ENCODE assay signal across 8 cellular contexts in genomic region chr15:100721758-100722550, GRCh38.
DNase-seq lines count a peak whose midpoint lies in the region; ATAC-seq and TF ChIP-seq lines count a peak whose summit lies in the region.

No MANE protein-coding gene starts in this region.

- H3K27me3 Mint-ChIP-seq in activated CD8-positive, alpha-beta T cell treated with anti-CD3 and anti-CD28 coated beads, Interleukin-2, amount 10 ng/mL, durations not matched to agents 7 days and 5 days (ENCODE audit: low read depth): no peaks in the 10 kb centered on the region
- no peaks in the 10 kb centered on the region for H3K27me3 Mint-ChIP-seq in activated CD8-positive, alpha-beta T cell treated with anti-CD3 and anti-CD28 coated beads for 36 hours
- peaks cover 25 to 28% of the 10 kb centered on the region in 2 donors for H3K27me3 Mint-ChIP-seq in effector memory CD8-positive, alpha-beta T cell

- ATAC-seq in activated CD8-positive, alpha-beta T cell treated with anti-CD3 and anti-CD28 coated beads, Interleukin-2, amount 10 ng/mL, durations not matched to agents 7 days and 5 days: no peak
- no peak for ATAC-seq in activated CD8-positive, alpha-beta T cell treated with anti-CD3 and anti-CD28 coated beads for 36 hours
- no peak for ATAC-seq in effector memory CD8-positive, alpha-beta T cell (replicated peaks)
- ATAC-seq in HG03108 (IDR thresholded peaks at IDR 0.05; ENCODE audit: unreplicated experiment) (no peak), HG03521 (IDR thresholded peaks at IDR 0.05; ENCODE audit: unreplicated experiment) (no peak)

- H3K4me3 Mint-ChIP-seq in activated CD8-positive, alpha-beta T cell treated with anti-CD3 and anti-CD28 coated beads, Interleukin-2, amount 10 ng/mL, durations not matched to agents 7 days and 5 days: no peak overlapping the region
- no peak overlapping the region for H3K4me3 Mint-ChIP-seq in activated CD8-positive, alpha-beta T cell treated with anti-CD3 and anti-CD28 coated beads for 36 hours
- no peak overlapping the region for H3K4me3 Mint-ChIP-seq in effector memory CD8-positive, alpha-beta T cell

- peak overlapping the region; percentile 10 for H3K4me3 ChIP-seq in fibroblast of the aortic adventitia (ENCODE audit: low read depth, low read length)

- CTCF ChIA-PET in activated CD8-positive, alpha-beta T cell treated with anti-CD3 and anti-CD28 coated beads, Interleukin-2, amount 10 ng/mL, durations not matched to agents 7 days and 5 days (lab: Charles Lee): interaction anchor here (1.1 to 1.4 kb wide), 2 partner anchors 151 to 153 kb away, joined by 3 read pairs; no protein-coding TSS in a partner anchor
- CTCF ChIA-PET in activated CD8-positive, alpha-beta T cell treated with anti-CD3 and anti-CD28 coated beads for 36 hours (lab: Charles Lee): interaction anchor here (1.0 kb wide), 1 partner anchor 196 kb away, joined by 3 read pairs; no protein-coding TSS in a partner anchor

- H3K27ac Mint-ChIP-seq in activated CD8-positive, alpha-beta T cell treated with anti-CD3 and anti-CD28 coated beads, Interleukin-2, amount 10 ng/mL, durations not matched to agents 7 days and 5 days: no peak overlapping the region
- no peak overlapping the region for H3K27ac Mint-ChIP-seq in activated CD8-positive, alpha-beta T cell treated with anti-CD3 and anti-CD28 coated beads for 36 hours
- no peak overlapping the region for H3K27ac Mint-ChIP-seq in effector memory CD8-positive, alpha-beta T cell

- H3K9me3 Mint-ChIP-seq in activated CD8-positive, alpha-beta T cell treated with anti-CD3 and anti-CD28 coated beads, Interleukin-2, amount 10 ng/mL, durations not matched to agents 7 days and 5 days (ENCODE audit: insufficient read depth): no peaks in the 10 kb centered on the region
- no peaks in the 10 kb centered on the region for H3K9me3 Mint-ChIP-seq in activated CD8-positive, alpha-beta T cell treated with anti-CD3 and anti-CD28 coated beads for 36 hours
- no peaks in the 10 kb centered on the region for H3K9me3 Mint-ChIP-seq in effector memory CD8-positive, alpha-beta T cell

- no peak for TF ChIP-seq CTCF in activated CD8-positive, alpha-beta T cell treated with anti-CD3 and anti-CD28 coated beads for 36 hours (IDR thresholded peaks at IDR 0.05)
- TF ChIP-seq CTCF in fibroblast of the aortic adventitia (IDR thresholded peaks at IDR 0.05; ENCODE audit: insufficient read depth, low read length): no peak

- H3K36me3 Mint-ChIP-seq in activated CD8-positive, alpha-beta T cell treated with anti-CD3 and anti-CD28 coated beads, Interleukin-2, amount 10 ng/mL, durations not matched to agents 7 days and 5 days (ENCODE audit: low read depth): no peaks in the 10 kb centered on the region
- no peaks in the 10 kb centered on the region for H3K36me3 Mint-ChIP-seq in activated CD8-positive, alpha-beta T cell treated with anti-CD3 and anti-CD28 coated beads for 36 hours (ENCODE audit: low read depth)
- H3K36me3 Mint-ChIP-seq in effector memory CD8-positive, alpha-beta T cell (ENCODE audit: insufficient read depth): no peaks in the 10 kb centered on the region

- intact Hi-C loops in activated CD8-positive, alpha-beta T cell treated with anti-CD3 and anti-CD28 coated beads for 36 hours (cut with micrococcal nuclease): no loop called here

- DNase-seq in activated CD8-positive, alpha-beta T cell treated with anti-CD3 and anti-CD28 coated beads, Interleukin-2, amount 10 ng/mL, durations not matched to agents 7 days and 5 days: peak; percentile 16
- DNase-seq in activated CD8-positive, alpha-beta T cell treated with anti-CD3 and anti-CD28 coated beads for 36 hours: no peak
- DNase-seq in SIG-M5 (lab: John Stamatoyannopoulos, UW) (peak; percentile 77), fibroblast of the aortic adventitia (ENCODE audit: low read depth) (peak; percentile 100), renal cortical epithelial cell (ENCODE audit: low read depth) (peak; percentile 100)
- DNase-seq in effector memory CD8-positive, alpha-beta T cell: no peak

- POLR2A ChIA-PET in activated CD8-positive, alpha-beta T cell treated with anti-CD3 and anti-CD28 coated beads, Interleukin-2, amount 10 ng/mL, durations not matched to agents 7 days and 5 days (lab: Charles Lee): no interaction called here
- POLR2A ChIA-PET in activated CD8-positive, alpha-beta T cell treated with anti-CD3 and anti-CD28 coated beads for 36 hours (lab: Charles Lee): interaction anchor here (0.6 kb wide), 1 partner anchor 61 kb away, joined by 3 read pairs; no protein-coding TSS in a partner anchor

- no peaks in the 10 kb centered on the region for H3K4me1 Mint-ChIP-seq in activated CD8-positive, alpha-beta T cell treated with anti-CD3 and anti-CD28 coated beads, Interleukin-2, amount 10 ng/mL, durations not matched to agents 7 days and 5 days (ENCODE audit: low read depth)
- no peaks in the 10 kb centered on the region for H3K4me1 Mint-ChIP-seq in activated CD8-positive, alpha-beta T cell treated with anti-CD3 and anti-CD28 coated beads for 36 hours (ENCODE audit: low read depth)
- H3K4me1 Mint-ChIP-seq in effector memory CD8-positive, alpha-beta T cell (ENCODE audit: low read depth in 2 of 2): no peaks in the 10 kb centered on the region

Comparison
In these comparisons a context has a peak if more than half of its experiments do, and no peak if none do; other contexts are left out.
1. DNase-seq: peak in activated CD8-positive, alpha-beta T cell treated with anti-CD3 and anti-CD28 coated beads, Interleukin-2, amount 10 ng/mL, durations not matched to agents 7 days and 5 days (single experiment), SIG-M5 (single experiment), fibroblast of the aortic adventitia (single experiment) and renal cortical epithelial cell (single experiment); none in activated CD8-positive, alpha-beta T cell treated with anti-CD3 and anti-CD28 coated beads for 36 hours (single experiment) and effector memory CD8-positive, alpha-beta T cell (0 of 3).